5 cellular contexts compared by ENCODE assay signal in genomic region chr1:25278790-25279189, GRCh38. TPM values are rescaled to one million over a fixed set of nuclear protein-coding genes. Genes with fewer than 3 reads are reported as not detected.
"Had no signal": no experiment of that assay in that cellular context is flagged by ENCODE, and none has a peak within 500 bp of the region (broad histone marks: within the 10 kb centered on the region; RNA-seq: fewer than 3 reads in every experiment).

No MANE protein-coding gene starts in this region.

RNA-seq across cellular contexts. Expression of gene RHD, which starts 6.5 kb away (rescaled TPM):
- total RNA-seq: GM23248, H4, HepG2, HFFc6, HT1080 had no signal
- polyA plus RNA-seq: HepG2 had no signal
